20 cellular contexts compared by ENCODE assay signal in genomic region chr18:73670536-73670935, GRCh38.
DNase-seq lines count a peak whose midpoint lies in the region; ATAC-seq, FAIRE-seq and TF ChIP-seq lines count a peak whose summit lies in the region.
"Had no signal": no experiment of that assay in that cellular context is flagged by ENCODE, and none has a peak within 500 bp of the region (broad histone marks: within the 10 kb centered on the region; RNA-seq: fewer than 3 reads in every experiment).

No MANE protein-coding gene starts in this region.

- intact Hi-C loops in posterior vena cava (cut with DNase I) = no loop called here

- ATAC-seq in GM18858 (IDR thresholded peaks at IDR 0.05; ENCODE audit: unreplicated experiment) (peak; percentile 97), GM21619 (IDR thresholded peaks at IDR 0.05; ENCODE audit: unreplicated experiment) (peak; percentile 60), HG03558 (IDR thresholded peaks at IDR 0.05; ENCODE audit: extremely low read depth, unreplicated experiment) (peak; percentile 52)
- ATAC-seq: activated CD4-positive, CD25-positive, alpha-beta regulatory T cell treated with anti-CD3 and anti-CD28 coated beads, Interleukin-2, amount 50 U/mL, for 24 hours; body of pancreas; esophagus mucosa; K562 had no signal

- DNase-seq in bronchial epithelial cell (ENCODE audit: low read depth) (peak; percentile 93), MG63 (no peak), posterior vena cava (ENCODE audit: low spot score) (no peak), medulla oblongata (ENCODE audit: extremely low spot score) (no peak)
- DNase-seq in stimulated activated CD4-positive, alpha-beta T cell treated with anti-CD3 and anti-CD28 coated beads, Interleukin-4, amount 100 ng/mL, for 4 hours = no peak
- DNase-seq: activated naive CD4-positive, alpha-beta T cell treated with anti-CD3 and anti-CD28 coated beads for 36 hours; body of pancreas; Caco-2; dermis blood vessel endothelial cell; NCI-H1417 treated with DMSO at 0.1 percent for 48 hours; SIG-M5 had no signal

- FAIRE-seq in bronchial epithelial cell (lab: Jason Lieb, UNC) = no peak
- FAIRE-seq: G401.6, islet of Langerhans, K562 had no signal

- H3K4me3 ChIP-seq in bronchial epithelial cell (ENCODE audit: low read depth, low read length) (no peak overlapping the region), MG63 (no peak overlapping the region)
- H3K4me3 ChIP-seq: body of pancreas, K562, suprapubic skin had no signal

- H3K36me3 ChIP-seq in bronchial epithelial cell (ENCODE audit: control insufficient read depth, insufficient read depth, low read length) = no peaks in the 10 kb centered on the region
- H3K36me3 ChIP-seq in MG63 = no peaks in the 10 kb centered on the region; the same call in 1 of the 2 replicates
- H3K36me3 ChIP-seq: suprapubic skin had no signal

- H3K27me3 ChIP-seq in bronchial epithelial cell (ENCODE audit: control insufficient read depth, insufficient read depth, low read length) = no peaks in the 10 kb centered on the region
- no peaks in the 10 kb centered on the region for H3K27me3 ChIP-seq in MG63
- H3K27me3 ChIP-seq: body of pancreas, suprapubic skin had no signal

- no peaks in the 10 kb centered on the region for H3K9me3 ChIP-seq in MG63
- H3K9me3 ChIP-seq: body of pancreas, Caco-2, suprapubic skin had no signal

- no peak for TF ChIP-seq CTCF in bronchial epithelial cell (IDR thresholded peaks at IDR 0.05; ENCODE audit: insufficient read depth, low read length, severe bottlenecking)
